Comparison of ENCODE assay signal across 1 cellular context in genomic region chr6:28648035-28648877, GRCh38.
TF ChIP-seq lines count a peak whose summit lies in the region.

No MANE protein-coding gene starts in this region.

TF ChIP-seq in H1, 55 proteins besides CTCF, POLR2A, EP300 and RAD21 (continued from another document):
- TF ChIP-seq CHD7 (IDR thresholded peaks at IDR 0.05; ENCODE audit: insufficient replicate concordance, low read length), result no peak
- no peak for TF ChIP-seq SP4 (IDR thresholded peaks at IDR 0.05; ENCODE audit: low read length)
- peak; percentile 99 for TF ChIP-seq RBBP5 (IDR thresholded peaks at IDR 0.05; ENCODE audit: borderline replicate concordance, low read depth, low read length)
- TF ChIP-seq EGR1 (IDR thresholded peaks at IDR 0.05; ENCODE audit: borderline replicate concordance, low read depth, low read length), result 0 out of 2 replicates have a peak, but pooled peaks have one; percentile 7
- TF ChIP-seq SIN3A (conservative IDR thresholded peaks at IDR 0.05 in 1 of 2, IDR thresholded peaks at IDR 0.05 in 1 of 2; ENCODE audit: low read depth in 1 of 2, low read length in 2 of 2), result peak; percentile 79 to 80; a peak in 1 of 4 replicates
- peak; percentile 48 for TF ChIP-seq SAP30 (IDR thresholded peaks at IDR 0.05; ENCODE audit: insufficient read depth, insufficient replicate concordance, low read length)
